Comparison of ENCODE assay signal across 19 cellular contexts in the genomic region with DNA sequence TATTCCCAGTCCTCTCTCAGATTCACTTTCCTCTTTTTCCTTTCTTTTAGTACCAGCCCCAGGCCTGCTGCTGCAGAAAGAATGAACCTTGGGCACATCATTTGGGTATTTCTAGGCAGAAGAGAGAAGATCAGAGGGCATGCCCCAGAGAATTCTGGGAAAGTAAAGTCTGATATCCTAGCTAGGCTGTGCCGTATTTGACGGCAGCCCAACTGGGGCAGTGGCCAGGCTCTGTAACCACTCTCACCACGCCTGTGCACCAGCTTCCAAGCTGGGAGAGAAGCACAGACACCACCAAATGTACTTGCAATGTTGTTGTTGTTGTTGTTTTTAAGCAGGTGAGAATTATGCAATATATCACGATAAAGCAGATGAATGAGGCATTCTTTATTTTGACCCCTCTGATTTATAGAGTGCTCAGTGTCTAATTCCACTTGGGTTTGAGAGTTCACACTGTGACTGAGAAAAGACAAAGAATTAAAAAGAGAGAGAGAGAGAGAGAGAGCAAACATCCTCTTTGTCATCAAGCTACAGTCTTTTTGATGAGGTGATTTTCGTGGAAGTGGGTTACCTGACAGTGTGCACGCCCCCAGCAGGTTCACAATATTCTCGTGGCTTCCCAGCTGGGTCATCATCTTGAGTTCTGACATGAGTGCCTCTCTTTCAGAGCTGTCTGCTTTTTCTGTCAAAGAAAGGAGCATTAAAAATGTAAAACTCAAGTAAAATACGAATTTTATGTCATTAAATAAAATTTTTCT. TPM values are rescaled to one million over a fixed set of nuclear protein-coding genes. Genes with fewer than 3 reads are reported as not detected.
A peak's percentile ranks its signal among the peaks of the same experiment; 100 is the strongest.
DNase-seq lines count a peak whose midpoint lies in the region; ATAC-seq and TF ChIP-seq lines count a peak whose summit lies in the region.
"Had no signal": no experiment of that assay in that cellular context is flagged by ENCODE, and none has a peak within 500 bp of the region (broad histone marks: within the 10 kb centered on the region; RNA-seq: fewer than 3 reads in every experiment).

No MANE protein-coding gene starts in this region.

- intact Hi-C loops in activated CD8-positive, alpha-beta T cell treated with anti-CD3 and anti-CD28 coated beads for 36 hours (cut with micrococcal nuclease): no loop called here

- H3K9me3 ChIP-seq in T-helper 17 cell (ENCODE audit: control insufficient read depth, low read length, poor library complexity, severe bottlenecking): no peaks in the 10 kb centered on the region
- H3K9me3 ChIP-seq: HAP-1 had no signal

- H3K36me3 Mint-ChIP-seq in activated CD8-positive, alpha-beta T cell treated with anti-CD3 and anti-CD28 coated beads for 36 hours (ENCODE audit: low read depth): no peaks in the 10 kb centered on the region
- H3K36me3 Mint-ChIP-seq in activated CD8-positive, alpha-beta T cell treated with anti-CD3 and anti-CD28 coated beads, Interleukin-2, amount 10 ng/mL, durations not matched to agents 7 days and 5 days (ENCODE audit: low read depth): no peaks in the 10 kb centered on the region
- H3K36me3 Mint-ChIP-seq in T-helper 17 cell (ENCODE audit: low read depth): peaks cover 5% of the 10 kb centered on the region
- H3K36me3 Mint-ChIP-seq: CD8-positive, alpha-beta memory T cell had no signal

- DNase-seq in activated CD8-positive, alpha-beta T cell treated with anti-CD3 and anti-CD28 coated beads for 36 hours: peak; percentile 21
- no peak for DNase-seq in activated CD8-positive, alpha-beta T cell treated with anti-CD3 and anti-CD28 coated beads, Interleukin-2, amount 10 ng/mL, durations not matched to agents 7 days and 5 days
- no peak for DNase-seq in stimulated activated naive CD8-positive, alpha-beta T cell treated with anti-CD3 and anti-CD28 coated beads, Interleukin-15, amount 100 ng/mL, for 72 hours
- no peak for DNase-seq in stimulated activated naive CD8-positive, alpha-beta T cell treated with anti-CD3 and anti-CD28 coated beads, Interleukin-15, Interleukin-2, amounts not matched to agents 100 U/mL and 50 U/mL, for 24 hours
- no peak for DNase-seq in T-helper 17 cell
- DNase-seq: COR-L47, DMS 273 treated with DMSO at 0.1 percent for 48 hours, DMS53, DND-41, EL had no signal

- POLR2A ChIA-PET in activated CD8-positive, alpha-beta T cell treated with anti-CD3 and anti-CD28 coated beads for 36 hours (lab: Charles Lee): interaction anchor here (0.6 kb wide), 1 partner anchor 283 kb away, joined by 3 read pairs; no protein-coding TSS in a partner anchor
- POLR2A ChIA-PET in activated CD8-positive, alpha-beta T cell treated with anti-CD3 and anti-CD28 coated beads, Interleukin-2, amount 10 ng/mL, durations not matched to agents 7 days and 5 days (lab: Charles Lee): no interaction called here

- H3K4me3 Mint-ChIP-seq in activated CD8-positive, alpha-beta T cell treated with anti-CD3 and anti-CD28 coated beads for 36 hours: no peak overlapping the region
- no peak overlapping the region for H3K4me3 Mint-ChIP-seq in activated CD8-positive, alpha-beta T cell treated with anti-CD3 and anti-CD28 coated beads, Interleukin-2, amount 10 ng/mL, durations not matched to agents 7 days and 5 days
- peak overlapping the region in 1 of 2 donors; percentile 16 for H3K4me3 Mint-ChIP-seq in stimulated activated naive CD8-positive, alpha-beta T cell treated with anti-CD3 and anti-CD28 coated beads, Interleukin-15, amount 100 ng/mL, for 72 hours
- H3K4me3 Mint-ChIP-seq in T-helper 17 cell: no peak overlapping the region
- H3K4me3 Mint-ChIP-seq: B cell; CD8-positive, alpha-beta memory T cell had no signal

- H3K27ac Mint-ChIP-seq in activated CD8-positive, alpha-beta T cell treated with anti-CD3 and anti-CD28 coated beads for 36 hours: no peak overlapping the region
- H3K27ac Mint-ChIP-seq in activated CD8-positive, alpha-beta T cell treated with anti-CD3 and anti-CD28 coated beads, Interleukin-2, amount 10 ng/mL, durations not matched to agents 7 days and 5 days: no peak overlapping the region
- H3K27ac Mint-ChIP-seq in stimulated activated naive CD8-positive, alpha-beta T cell treated with anti-CD3 and anti-CD28 coated beads, Interleukin-15, amount 100 ng/mL, for 72 hours: peak overlapping the region in 1 of 2 donors; percentile 85
- no peak overlapping the region for H3K27ac Mint-ChIP-seq in T-helper 17 cell
- H3K27ac Mint-ChIP-seq: B cell; CD8-positive, alpha-beta memory T cell had no signal

- CTCF ChIA-PET in activated CD8-positive, alpha-beta T cell treated with anti-CD3 and anti-CD28 coated beads for 36 hours (lab: Charles Lee): interaction anchor here (0.9 kb wide), 1 partner anchor 379 kb away, joined by 3 read pairs; no protein-coding TSS in a partner anchor
- CTCF ChIA-PET in activated CD8-positive, alpha-beta T cell treated with anti-CD3 and anti-CD28 coated beads, Interleukin-2, amount 10 ng/mL, durations not matched to agents 7 days and 5 days (lab: Charles Lee): interaction anchor here (1.2 kb wide), 1 partner anchor 15 kb away, joined by 3 read pairs; no protein-coding TSS in a partner anchor

- no peaks in the 10 kb centered on the region for H3K9me3 Mint-ChIP-seq in activated CD8-positive, alpha-beta T cell treated with anti-CD3 and anti-CD28 coated beads for 36 hours
- no peaks in the 10 kb centered on the region for H3K9me3 Mint-ChIP-seq in activated CD8-positive, alpha-beta T cell treated with anti-CD3 and anti-CD28 coated beads, Interleukin-2, amount 10 ng/mL, durations not matched to agents 7 days and 5 days (ENCODE audit: insufficient read depth)
- no peaks in the 10 kb centered on the region for H3K9me3 Mint-ChIP-seq in stimulated activated naive CD8-positive, alpha-beta T cell treated with anti-CD3 and anti-CD28 coated beads, Interleukin-15, amount 100 ng/mL, for 72 hours
- H3K9me3 Mint-ChIP-seq: CD8-positive, alpha-beta memory T cell had no signal

- TF ChIP-seq CTCF in activated CD8-positive, alpha-beta T cell treated with anti-CD3 and anti-CD28 coated beads for 36 hours (IDR thresholded peaks at IDR 0.05): no peak

- H3K4me1 Mint-ChIP-seq in activated CD8-positive, alpha-beta T cell treated with anti-CD3 and anti-CD28 coated beads for 36 hours (ENCODE audit: low read depth): peaks cover 17% of the 10 kb centered on the region
- H3K4me1 Mint-ChIP-seq in activated CD8-positive, alpha-beta T cell treated with anti-CD3 and anti-CD28 coated beads, Interleukin-2, amount 10 ng/mL, durations not matched to agents 7 days and 5 days (ENCODE audit: low read depth): peaks cover 21% of the 10 kb centered on the region
- peaks cover 29% of the 10 kb centered on the region for H3K4me1 Mint-ChIP-seq in stimulated activated naive CD8-positive, alpha-beta T cell treated with anti-CD3 and anti-CD28 coated beads, Interleukin-15, amount 100 ng/mL, for 72 hours
- no peaks in the 10 kb centered on the region for H3K4me1 Mint-ChIP-seq in T-helper 17 cell

- ATAC-seq in activated CD8-positive, alpha-beta T cell treated with anti-CD3 and anti-CD28 coated beads for 36 hours: no peak
- ATAC-seq in activated CD8-positive, alpha-beta T cell treated with anti-CD3 and anti-CD28 coated beads, Interleukin-2, amount 10 ng/mL, durations not matched to agents 7 days and 5 days: no peak
- peak; percentile 43 for ATAC-seq in stimulated activated naive CD8-positive, alpha-beta T cell treated with anti-CD3 and anti-CD28 coated beads, Interleukin-15, amount 100 ng/mL, for 72 hours
- no peak for ATAC-seq in stimulated activated naive CD8-positive, alpha-beta T cell treated with anti-CD3 and anti-CD28 coated beads, Interleukin-15, Interleukin-2, amounts not matched to agents 100 U/mL and 50 U/mL, for 24 hours
- ATAC-seq in T-helper 17 cell (peak; percentile 60), GM21825 (IDR thresholded peaks at IDR 0.05; ENCODE audit: unreplicated experiment) (no peak)
- ATAC-seq: GM12878 had no signal

- peaks cover 19% of the 10 kb centered on the region for H3K27me3 Mint-ChIP-seq in activated CD8-positive, alpha-beta T cell treated with anti-CD3 and anti-CD28 coated beads for 36 hours
- peaks cover 13% of the 10 kb centered on the region for H3K27me3 Mint-ChIP-seq in activated CD8-positive, alpha-beta T cell treated with anti-CD3 and anti-CD28 coated beads, Interleukin-2, amount 10 ng/mL, durations not matched to agents 7 days and 5 days (ENCODE audit: low read depth)
- peaks cover 13% of the 10 kb centered on the region for H3K27me3 Mint-ChIP-seq in stimulated activated naive CD8-positive, alpha-beta T cell treated with anti-CD3 and anti-CD28 coated beads, Interleukin-15, amount 100 ng/mL, for 72 hours
- H3K27me3 Mint-ChIP-seq in T-helper 17 cell: peaks cover 36% of the 10 kb centered on the region
- H3K27me3 Mint-ChIP-seq: B cell had no signal

RNA-seq across cellular contexts. Expression of gene URAD, which starts 39.3 kb away (rescaled TPM):
- not detected for total RNA-seq in activated CD8-positive, alpha-beta T cell treated with anti-CD3 and anti-CD28 coated beads for 36 hours
- not detected for total RNA-seq in activated CD8-positive, alpha-beta T cell treated with anti-CD3 and anti-CD28 coated beads, Interleukin-2, amount 10 ng/mL, durations not matched to agents 7 days and 5 days
- not detected for total RNA-seq in T-helper 17 cell
- total RNA-seq: A172; B cell; CD8-positive, alpha-beta memory T cell; G401; GM12878; H4; HT-29 had no signal

RNA-seq across cellular contexts. Expression of gene CDX2, which starts 58.7 kb away (rescaled TPM):
- not detected for total RNA-seq in activated CD8-positive, alpha-beta T cell treated with anti-CD3 and anti-CD28 coated beads for 36 hours
- total RNA-seq in activated CD8-positive, alpha-beta T cell treated with anti-CD3 and anti-CD28 coated beads, Interleukin-2, amount 10 ng/mL, durations not matched to agents 7 days and 5 days: not detected
- not detected for total RNA-seq in T-helper 17 cell
- total RNA-seq: A172; B cell; CD8-positive, alpha-beta memory T cell; H4 had no signal

Comparison
In these comparisons a context has a peak if more than half of its experiments do, and no peak if none do; other contexts are left out.
1. ATAC-seq: peak in stimulated activated naive CD8-positive, alpha-beta T cell treated with anti-CD3 and anti-CD28 coated beads, Interleukin-15, amount 100 ng/mL, for 72 hours (single experiment) and T-helper 17 cell (single experiment); none in activated CD8-positive, alpha-beta T cell treated with anti-CD3 and anti-CD28 coated beads for 36 hours (single experiment), activated CD8-positive, alpha-beta T cell treated with anti-CD3 and anti-CD28 coated beads, Interleukin-2, amount 10 ng/mL, durations not matched to agents 7 days and 5 days (single experiment), stimulated activated naive CD8-positive, alpha-beta T cell treated with anti-CD3 and anti-CD28 coated beads, Interleukin-15, Interleukin-2, amounts not matched to agents 100 U/mL and 50 U/mL, for 24 hours (single experiment) and GM21825 (single experiment).